In genomic region chr22:25490869-25491268, GRCh38 we compare ENCODE assay signal across 4 cellular contexts.
"Had no signal": no experiment of that assay in that cellular context is flagged by ENCODE, and none has a peak within 500 bp of the region (broad histone marks: within the 10 kb centered on the region; RNA-seq: fewer than 3 reads in every experiment).

No MANE protein-coding gene starts in this region.

- DNase-seq: GM23248, GOT3, H7, HFFc6 had no signal
